27 cellular contexts compared by ENCODE assay signal in the genomic region with DNA sequence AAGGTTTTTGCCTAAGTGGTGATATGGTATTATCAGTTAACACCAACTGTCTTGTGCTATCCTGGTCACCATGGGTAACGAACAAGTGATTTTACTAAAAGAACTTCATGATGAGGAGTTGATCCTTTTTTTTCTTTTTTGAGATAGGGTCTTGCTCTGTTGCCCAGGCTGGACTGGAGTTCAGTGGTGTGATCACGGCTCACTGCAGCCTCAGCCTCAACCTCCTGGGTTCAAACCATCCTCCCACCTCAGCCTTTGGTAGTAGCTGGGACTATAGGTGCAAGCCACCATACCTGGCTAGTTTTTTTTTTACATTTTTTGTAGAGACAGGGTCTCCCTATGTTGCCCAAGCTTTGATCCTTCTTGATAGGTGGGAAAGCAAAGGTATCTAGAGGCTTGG. TPM values are rescaled to one million over a fixed set of nuclear protein-coding genes. Genes with fewer than 3 reads are reported as not detected.
DNase-seq lines count a peak whose midpoint lies in the region; ATAC-seq and TF ChIP-seq lines count a peak whose summit lies in the region.
"Had no signal": no experiment of that assay in that cellular context is flagged by ENCODE, and none has a peak within 500 bp of the region (broad histone marks: within the 10 kb centered on the region; RNA-seq: fewer than 3 reads in every experiment).

No MANE protein-coding gene starts in this region.

- H3K27ac Mint-ChIP-seq in activated T-cell treated with anti-CD3 and anti-CD28 coated beads, Interleukin-2, amount 50 U/mL, for 24 hours: peak overlapping the region; percentile 85
- peak overlapping the region in 2 of 3 donors; percentile 23 to 52 for H3K27ac Mint-ChIP-seq in CD4-positive, CD25-positive, alpha-beta regulatory T cell
- H3K27ac Mint-ChIP-seq in HFFc6: peak overlapping the region; percentile 64; the same call in 1 of the 2 replicates
- peak overlapping the region; percentile 48 for H3K27ac Mint-ChIP-seq in activated naive CD8-positive, alpha-beta T cell treated with anti-CD3 and anti-CD28 coated beads, Interleukin-2, amount 10 ng/mL, durations not matched to agents 7 days and 5 days
- H3K27ac Mint-ChIP-seq: GM23338, H9 had no signal

- no peak for TF ChIP-seq CTCF in HFFc6 (IDR thresholded peaks at IDR 0.05)

- H3K36me3 Mint-ChIP-seq in activated T-cell treated with anti-CD3 and anti-CD28 coated beads, Interleukin-2, amount 50 U/mL, for 24 hours (ENCODE audit: low read depth): peaks cover 99% of the 10 kb centered on the region
- peaks cover 43% of the 10 kb centered on the region for H3K36me3 Mint-ChIP-seq in CD4-positive, CD25-positive, alpha-beta regulatory T cell
- peaks cover 52% of the 10 kb centered on the region for H3K36me3 Mint-ChIP-seq in HFFc6 (ENCODE audit: low read depth)
- H3K36me3 Mint-ChIP-seq in activated naive CD8-positive, alpha-beta T cell treated with anti-CD3 and anti-CD28 coated beads, Interleukin-2, amount 10 ng/mL, durations not matched to agents 7 days and 5 days: peaks cover 49% of the 10 kb centered on the region

- no peak overlapping the region for H3K27ac ChIP-seq in CD4-positive, CD25-positive, alpha-beta regulatory T cell (ENCODE audit: insufficient read depth, low read length, poor library complexity, severe bottlenecking)
- H3K27ac ChIP-seq: A549; BLaER1 treated with 17β-estradiol and CSF1 and Interleukin-3, amounts not matched to agents 10 nM and 100 nM; SJSA1 had no signal

- no peak overlapping the region for H3K4me3 Mint-ChIP-seq in activated T-cell treated with anti-CD3 and anti-CD28 coated beads, Interleukin-2, amount 50 U/mL, for 24 hours
- peak overlapping the region in 1 of 4 donors; percentile 25 for H3K4me3 Mint-ChIP-seq in CD4-positive, CD25-positive, alpha-beta regulatory T cell
- no peak overlapping the region for H3K4me3 Mint-ChIP-seq in HFFc6
- no peak overlapping the region for H3K4me3 Mint-ChIP-seq in activated naive CD8-positive, alpha-beta T cell treated with anti-CD3 and anti-CD28 coated beads, Interleukin-2, amount 10 ng/mL, durations not matched to agents 7 days and 5 days
- H3K4me3 Mint-ChIP-seq: CD4-positive, alpha-beta memory T cell; GM23338; H9 had no signal

- no peak for DNase-seq in activated T-cell treated with anti-CD3 and anti-CD28 coated beads, Interleukin-2, amount 50 U/mL, for 24 hours
- no peak for DNase-seq in activated T-cell treated with anti-CD3 and anti-CD28 coated beads, Interleukin-2, amount 50 U/mL, for 1 hour
- DNase-seq in CD4-positive, CD25-positive, alpha-beta regulatory T cell: no peak
- DNase-seq in HFFc6: no peak
- DNase-seq in activated naive CD8-positive, alpha-beta T cell treated with anti-CD3 and anti-CD28 coated beads, Interleukin-2, amount 10 ng/mL, durations not matched to agents 7 days and 5 days: no peak
- DNase-seq in MV-4-11 (lab: John Stamatoyannopoulos, UW): no peak
- DNase-seq in NCI-H1694 (lab: John Stamatoyannopoulos, UW): no peak
- DNase-seq: AML-193; Caco-2; CD4-positive, alpha-beta memory T cell; H9; KBM-7; MM.1S; NCI-H1048; NCI-H1417; NCI-H1694 treated with DMSO at 0.1 percent for 48 hours; NCI-H2081 treated with DMSO at 0.1 percent for 48 hours; NCI-H2171; NCI-H226; NCI-H510A; NCI-H69; Right ventricle myocardium superior; RPMI8226 had no signal

- H3K27me3 ChIP-seq in CD4-positive, CD25-positive, alpha-beta regulatory T cell (ENCODE audit: control insufficient read depth, insufficient read depth, low read length): no peaks in the 10 kb centered on the region
- H3K27me3 ChIP-seq: BLaER1 treated with 17β-estradiol and CSF1 and Interleukin-3, amounts not matched to agents 10 nM and 100 nM; SJSA1 had no signal

- H3K4me1 Mint-ChIP-seq in activated T-cell treated with anti-CD3 and anti-CD28 coated beads, Interleukin-2, amount 50 U/mL, for 24 hours (ENCODE audit: low read depth): peaks cover 72% of the 10 kb centered on the region
- peaks cover 11 to 59% (median 43%) of the 10 kb centered on the region in 4 donors for H3K4me1 Mint-ChIP-seq in CD4-positive, CD25-positive, alpha-beta regulatory T cell
- H3K4me1 Mint-ChIP-seq in HFFc6 (ENCODE audit: low read depth): peaks cover 51% of the 10 kb centered on the region
- H3K4me1 Mint-ChIP-seq in activated naive CD8-positive, alpha-beta T cell treated with anti-CD3 and anti-CD28 coated beads, Interleukin-2, amount 10 ng/mL, durations not matched to agents 7 days and 5 days: peaks cover 43% of the 10 kb centered on the region

- H3K4me1 ChIP-seq in CD4-positive, CD25-positive, alpha-beta regulatory T cell (ENCODE audit: control insufficient read depth, insufficient read depth, low read length, poor library complexity, severe bottlenecking): peaks cover 40% of the 10 kb centered on the region
- H3K4me1 ChIP-seq: Caco-2 had no signal

- POLR2A ChIA-PET in activated naive CD8-positive, alpha-beta T cell treated with anti-CD3 and anti-CD28 coated beads, Interleukin-2, amount 10 ng/mL, durations not matched to agents 7 days and 5 days (lab: Charles Lee): no interaction called here

- ATAC-seq in CD4-positive, CD25-positive, alpha-beta regulatory T cell (ENCODE audit: low read depth in 2 of 2): no peak
- no peak for ATAC-seq in activated naive CD8-positive, alpha-beta T cell treated with anti-CD3 and anti-CD28 coated beads, Interleukin-2, amount 10 ng/mL, durations not matched to agents 7 days and 5 days (ENCODE audit: low read depth)
- ATAC-seq: A549, GM23338 had no signal

- no peaks in the 10 kb centered on the region for H3K9me3 Mint-ChIP-seq in activated T-cell treated with anti-CD3 and anti-CD28 coated beads, Interleukin-2, amount 50 U/mL, for 24 hours
- no peaks in the 10 kb centered on the region for H3K9me3 Mint-ChIP-seq in CD4-positive, CD25-positive, alpha-beta regulatory T cell
- no peaks in the 10 kb centered on the region for H3K9me3 Mint-ChIP-seq in HFFc6
- H3K9me3 Mint-ChIP-seq in activated naive CD8-positive, alpha-beta T cell treated with anti-CD3 and anti-CD28 coated beads, Interleukin-2, amount 10 ng/mL, durations not matched to agents 7 days and 5 days: no peaks in the 10 kb centered on the region
- H3K9me3 Mint-ChIP-seq: GM23338 had no signal

- H3K27me3 Mint-ChIP-seq in activated T-cell treated with anti-CD3 and anti-CD28 coated beads, Interleukin-2, amount 50 U/mL, for 24 hours: no peaks in the 10 kb centered on the region
- no peaks in the 10 kb centered on the region for H3K27me3 Mint-ChIP-seq in CD4-positive, CD25-positive, alpha-beta regulatory T cell
- peaks cover 2% of the 10 kb centered on the region for H3K27me3 Mint-ChIP-seq in HFFc6 (ENCODE audit: insufficient read depth)
- no peaks in the 10 kb centered on the region for H3K27me3 Mint-ChIP-seq in activated naive CD8-positive, alpha-beta T cell treated with anti-CD3 and anti-CD28 coated beads, Interleukin-2, amount 10 ng/mL, durations not matched to agents 7 days and 5 days
- H3K27me3 Mint-ChIP-seq: CD4-positive, alpha-beta memory T cell had no signal

- no peak overlapping the region for H3K4me3 ChIP-seq in CD4-positive, CD25-positive, alpha-beta regulatory T cell (ENCODE audit: low read depth, low read length)
- H3K4me3 ChIP-seq: A549; BLaER1 treated with 17β-estradiol and CSF1 and Interleukin-3, amounts not matched to agents 10 nM and 100 nM; GM23338; SJSA1 had no signal

- H3K36me3 ChIP-seq in CD4-positive, CD25-positive, alpha-beta regulatory T cell (ENCODE audit: control insufficient read depth, insufficient read depth, low read length): peaks cover 66% of the 10 kb centered on the region

- no peaks in the 10 kb centered on the region for H3K9me3 ChIP-seq in CD4-positive, CD25-positive, alpha-beta regulatory T cell (ENCODE audit: control insufficient read depth in 2 of 2, low read length in 2 of 2)
- H3K9me3 ChIP-seq: A549; BLaER1 treated with 17β-estradiol and CSF1 and Interleukin-3, amounts not matched to agents 10 nM and 100 nM; Caco-2; SJSA1 had no signal

RNA-seq across cellular contexts. Expression of a gene that starts 5.1 kb away (rescaled TPM):
- 17.5 TPM for total RNA-seq in CD4-positive, CD25-positive, alpha-beta regulatory T cell
- polyA plus RNA-seq in CD4-positive, CD25-positive, alpha-beta regulatory T cell: 10 to 100 TPM; 24.2 to 38.4 (median 32.7) TPM
- total RNA-seq in HFFc6 (2021; fragmentation: NEBNext Ultra II Directional; extraction: Animal tissue kit (Norgen Biotek cat#: 25700)): 10 to 100 TPM; 23.4 to 31.5 (median 25.4) TPM
- total RNA-seq in activated naive CD8-positive, alpha-beta T cell treated with anti-CD3 and anti-CD28 coated beads, Interleukin-2, amount 10 ng/mL, durations not matched to agents 7 days and 5 days: 10 to 100 TPM; 36.9 to 38.7 TPM

RNA-seq across cellular contexts. Expression of a gene that starts 44.7 kb away (rescaled TPM):
- total RNA-seq in CD4-positive, CD25-positive, alpha-beta regulatory T cell: 23.1 TPM
- polyA plus RNA-seq in CD4-positive, CD25-positive, alpha-beta regulatory T cell: 10 to 100 TPM; 16.1 to 25.3 (median 20.9) TPM
- total RNA-seq in HFFc6 (2021; fragmentation: NEBNext Ultra II Directional; extraction: Animal tissue kit (Norgen Biotek cat#: 25700)): 10 to 100 TPM; 12.8 to 14.7 (median 13.4) TPM
- 10 to 100 TPM; 17.5 to 20.8 TPM for total RNA-seq in activated naive CD8-positive, alpha-beta T cell treated with anti-CD3 and anti-CD28 coated beads, Interleukin-2, amount 10 ng/mL, durations not matched to agents 7 days and 5 days

RNA-seq across cellular contexts. Expression of a gene that starts 54.8 kb away (rescaled TPM):
- total RNA-seq in CD4-positive, CD25-positive, alpha-beta regulatory T cell: 5.5 TPM
- 1 to 10 TPM in 3 of 4 donors, under 1 TPM in 1; 0.76 to 1.9 (median 1.5) TPM for polyA plus RNA-seq in CD4-positive, CD25-positive, alpha-beta regulatory T cell
- under 1 TPM; 0.25 to 0.73 (median 0.39) TPM for total RNA-seq in HFFc6 (2021; fragmentation: NEBNext Ultra II Directional; extraction: Animal tissue kit (Norgen Biotek cat#: 25700))
- total RNA-seq in activated naive CD8-positive, alpha-beta T cell treated with anti-CD3 and anti-CD28 coated beads, Interleukin-2, amount 10 ng/mL, durations not matched to agents 7 days and 5 days: 1 to 10 TPM; 2.0 to 2.4 TPM
